Comparison of ENCODE assay signal across 8 cellular contexts in the genomic region with DNA sequence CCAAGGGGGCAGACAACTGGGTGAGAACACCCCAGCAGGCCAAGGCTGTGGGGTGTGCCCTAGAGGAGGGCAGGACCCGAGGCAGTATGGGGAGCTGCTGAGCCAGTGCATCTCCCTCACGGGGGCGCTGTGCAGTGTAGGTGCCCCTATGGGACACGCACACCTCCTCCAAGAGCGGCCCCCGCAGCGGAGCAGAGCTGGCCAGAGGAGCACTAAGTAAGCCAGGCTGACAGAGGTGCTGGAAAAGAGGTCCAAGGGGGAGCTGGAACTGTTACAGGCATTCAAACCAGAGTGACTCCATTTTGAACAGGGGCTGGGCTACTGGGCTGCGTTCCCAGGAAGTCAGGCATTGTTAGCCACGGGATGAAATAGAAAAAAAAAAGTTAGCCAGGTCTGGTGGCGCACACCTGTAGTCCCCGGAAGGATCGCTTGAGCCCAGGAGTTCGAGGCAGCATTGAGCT. TPM values are rescaled to one million over a fixed set of nuclear protein-coding genes. Genes with fewer than 3 reads are reported as not detected.
DNase-seq lines count a peak whose midpoint lies in the region; ATAC-seq lines count a peak whose summit lies in the region.

No MANE protein-coding gene starts in this region.

- intact Hi-C loops in activated CD4-positive, alpha-beta T cell treated with anti-CD3 and anti-CD28 coated beads, Interleukin-2, amount 10 ng/mL, durations not matched to agents 24 days and 14 days (cut with micrococcal nuclease) = loop anchor here (5.0 kb wide), 2 partner anchors 220 to 430 kb away; no protein-coding TSS in a partner anchor

- H3K36me3 Mint-ChIP-seq in activated CD4-positive, alpha-beta T cell treated with anti-CD3 and anti-CD28 coated beads, Interleukin-2, amount 10 ng/mL, durations not matched to agents 24 days and 14 days (ENCODE audit: low read depth) = no peaks in the 10 kb centered on the region

- peaks cover 9% of the 10 kb centered on the region for H3K4me1 Mint-ChIP-seq in activated CD4-positive, alpha-beta T cell treated with anti-CD3 and anti-CD28 coated beads, Interleukin-2, amount 10 ng/mL, durations not matched to agents 24 days and 14 days

- H3K9me3 Mint-ChIP-seq in activated CD4-positive, alpha-beta T cell treated with anti-CD3 and anti-CD28 coated beads, Interleukin-2, amount 10 ng/mL, durations not matched to agents 24 days and 14 days = no peaks in the 10 kb centered on the region

- H3K4me3 Mint-ChIP-seq in activated CD4-positive, alpha-beta T cell treated with anti-CD3 and anti-CD28 coated beads, Interleukin-2, amount 10 ng/mL, durations not matched to agents 24 days and 14 days = peak overlapping the region; percentile 84

- H3K27me3 Mint-ChIP-seq in activated CD4-positive, alpha-beta T cell treated with anti-CD3 and anti-CD28 coated beads, Interleukin-2, amount 10 ng/mL, durations not matched to agents 24 days and 14 days = peaks cover 6% of the 10 kb centered on the region

- H3K27ac Mint-ChIP-seq in activated CD4-positive, alpha-beta T cell treated with anti-CD3 and anti-CD28 coated beads, Interleukin-2, amount 10 ng/mL, durations not matched to agents 24 days and 14 days = peak overlapping the region; percentile 82

- no peak for ATAC-seq in HG02759 (IDR thresholded peaks at IDR 0.05; ENCODE audit: unreplicated experiment)

- DNase-seq in DMS79 (lab: John Stamatoyannopoulos, UW) (peak; percentile 8), DMS79 treated with DMSO at 0.1 percent for 48 hours (lab: John Stamatoyannopoulos, UW) (no peak), LHCN-M2 (ENCODE audit: low read depth) (peak; percentile 39), dermis blood vessel endothelial cell (peak; percentile 55), mucosa of gallbladder (ENCODE audit: low spot score) (peak; percentile 29)
- DNase-seq in activated CD4-positive, alpha-beta T cell treated with anti-CD3 and anti-CD28 coated beads, Interleukin-2, amount 10 ng/mL, durations not matched to agents 24 days and 14 days = peak; percentile 89
- DNase-seq in stimulated activated CD8-positive, alpha-beta memory T cell treated with anti-CD3 and anti-CD28 coated beads, Interleukin-4, amount 100 ng/mL, for 1 hour (ENCODE audit: low read depth in 2 of 2, low spot score in 1 of 2) = peak; percentile 47 to 75

RNA-seq across cellular contexts. Expression of a gene that starts 41.8 kb away (rescaled TPM):
- 17.6 and 18.4 TPM in 2 replicates for total RNA-seq in LHCN-M2 (2014; rRNA removed)
- polyA plus RNA-seq in LHCN-M2 (2012) = 16.0 TPM
- total RNA-seq in activated CD4-positive, alpha-beta T cell treated with anti-CD3 and anti-CD28 coated beads, Interleukin-2, amount 10 ng/mL, durations not matched to agents 24 days and 14 days = 5.2 and 5.8 TPM in 2 replicates
- 50.4 and 96.0 TPM in 2 replicates for total RNA-seq in dermis blood vessel endothelial cell
- total RNA-seq in mucosa of gallbladder = 281 TPM

RNA-seq across cellular contexts. Expression of a gene that starts 42.1 kb away (rescaled TPM):
- total RNA-seq in LHCN-M2 (2014; rRNA removed) (46.4 and 61.3 TPM in 2 replicates), dermis blood vessel endothelial cell (168 and 175 TPM in 2 replicates), mucosa of gallbladder (129 TPM)
- polyA plus RNA-seq in LHCN-M2 (2012) = 28.6 TPM
- 21.0 and 21.1 TPM in 2 replicates for total RNA-seq in activated CD4-positive, alpha-beta T cell treated with anti-CD3 and anti-CD28 coated beads, Interleukin-2, amount 10 ng/mL, durations not matched to agents 24 days and 14 days
